ENCODE assay signal across 8 cellular contexts in the genomic region with DNA sequence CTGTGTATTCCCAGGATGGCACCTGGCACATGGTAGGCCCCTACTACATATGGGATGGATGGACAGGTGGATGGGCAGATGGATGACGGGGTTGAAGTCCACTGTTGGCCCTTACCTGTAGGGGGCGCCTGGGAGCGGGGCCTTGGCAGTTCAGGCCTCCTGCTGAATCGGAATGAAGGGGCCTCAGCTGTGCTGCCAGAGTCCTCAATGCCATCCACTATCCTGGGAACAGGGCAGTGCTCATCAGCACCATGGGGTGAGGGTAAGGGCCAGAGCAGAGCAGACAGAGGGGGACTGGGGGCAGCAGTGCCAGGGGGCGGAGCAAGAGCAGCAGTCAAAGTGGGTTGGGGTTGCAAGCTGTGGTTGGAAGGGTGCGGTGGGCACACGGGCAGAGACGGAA. TPM values are rescaled to one million over a fixed set of nuclear protein-coding genes. Genes with fewer than 3 reads are reported as not detected.
DNase-seq lines count a peak whose midpoint lies in the region; ATAC-seq, FAIRE-seq and TF ChIP-seq lines count a peak whose summit lies in the region.

No MANE protein-coding gene starts in this region.

- H3K27ac Mint-ChIP-seq in neural progenitor cell, result peak overlapping the region; percentile 85

- no peaks in the 10 kb centered on the region for H3K36me3 ChIP-seq in GM06990 (ENCODE audit: control insufficient read depth, insufficient read depth, low read length)
- no peaks in the 10 kb centered on the region for H3K36me3 ChIP-seq in Loucy (ENCODE audit: insufficient read depth, low read length)
- H3K36me3 ChIP-seq in adrenal gland (replicated peaks in 1 of 2), result no peaks in the 10 kb centered on the region
- H3K36me3 ChIP-seq in neural progenitor cell, result no peaks in the 10 kb centered on the region

- no peaks in the 10 kb centered on the region for H3K9me2 ChIP-seq in Loucy (replicated peaks; ENCODE audit: low read depth, low read length)

- TF ChIP-seq CTCF in GM06990 (IDR thresholded peaks at IDR 0.05; ENCODE audit: insufficient read depth, low read length, poor library complexity, severe bottlenecking), result peak; percentile 77
- peak; percentile 91 for TF ChIP-seq CTCF in Loucy (conservative IDR thresholded peaks at IDR 0.05; ENCODE audit: low read length)
- TF ChIP-seq CTCF in adrenal gland (IDR thresholded peaks at IDR 0.05), result peak in 4 of 6 experiments; percentile 13 to 37 (median 28)
- TF ChIP-seq CTCF in neural progenitor cell (IDR thresholded peaks at IDR 0.05), result peak; percentile 63
- no peak for TF ChIP-seq CTCF in foreskin fibroblast (IDR thresholded peaks at IDR 0.05; ENCODE audit: low read depth, low read length)

- no peak overlapping the region for H3K4me2 ChIP-seq in Loucy (ENCODE audit: low read depth, low read length, poor library complexity, severe bottlenecking)
- no peak overlapping the region for H3K4me2 ChIP-seq in neural progenitor cell

- H2AFZ ChIP-seq in Loucy (ENCODE audit: low read length) (0 out of 2 replicates have a peak overlapping the region, but pooled peaks have one; percentile 56), neural progenitor cell (replicated peaks) (no peak overlapping the region)

- FAIRE-seq in frontal cortex (lab: Jason Lieb, UNC), result no peak

- ATAC-seq in HG02642 (IDR thresholded peaks at IDR 0.05; ENCODE audit: poor library complexity, unreplicated experiment), result no peak
- no peak for ATAC-seq in GM21576 (IDR thresholded peaks at IDR 0.05; ENCODE audit: unreplicated experiment)

- H3K9ac ChIP-seq in Loucy (ENCODE audit: low read depth, low read length, poor library complexity, severe bottlenecking) (no peak overlapping the region), neural progenitor cell (no peak overlapping the region)

- H3K27me3 ChIP-seq in GM06990 (replicated peaks; ENCODE audit: control insufficient read depth, insufficient read depth, low read length) (no peaks in the 10 kb centered on the region), Loucy (ENCODE audit: insufficient read depth, low read length, poor library complexity, severe bottlenecking) (no peaks in the 10 kb centered on the region), adrenal gland (no peaks in the 10 kb centered on the region), neural progenitor cell (no peaks in the 10 kb centered on the region)

- H3K9me3 Mint-ChIP-seq in neural progenitor cell, result no peaks in the 10 kb centered on the region

- 58 to 65% (median 63%) methylated on average over 8 of the region's 8 CpGs for WGBS in adrenal gland, 4 donors

- no peaks in the 10 kb centered on the region for H3K36me3 Mint-ChIP-seq in neural progenitor cell

- H3K4me3 ChIP-seq in GM06990 (replicated peaks; ENCODE audit: low read depth, low read length) (no peak overlapping the region), Loucy (ENCODE audit: low read length, poor library complexity, severe bottlenecking) (no peak overlapping the region), adrenal gland (no peak overlapping the region), neural progenitor cell (no peak overlapping the region), foreskin fibroblast (ENCODE audit: low read depth in 1 of 2, low read length in 2 of 2) (no peak overlapping the region)

- H3K4me3 Mint-ChIP-seq in neural progenitor cell, result peak overlapping the region; percentile 50

- H3K79me2 ChIP-seq in Loucy (ENCODE audit: insufficient read depth, low read length) (no peaks in the 10 kb centered on the region), neural progenitor cell (ENCODE audit: low read depth) (no peaks in the 10 kb centered on the region)

- peaks cover 17% of the 10 kb centered on the region for H3K27me3 Mint-ChIP-seq in neural progenitor cell (ENCODE audit: insufficient read depth, low read depth)

- H3K4me1 ChIP-seq in Loucy (ENCODE audit: insufficient read depth, low read length, poor library complexity, severe bottlenecking) (no peaks in the 10 kb centered on the region), adrenal gland (replicated peaks in 1 of 2) (no peaks in the 10 kb centered on the region), neural progenitor cell (no peaks in the 10 kb centered on the region)

- H3F3A ChIP-seq in Loucy (ENCODE audit: low read depth) (no peaks in the 10 kb centered on the region), neural progenitor cell (ENCODE audit: low read depth) (no peaks in the 10 kb centered on the region)

- H3K9me3 ChIP-seq in Loucy (ENCODE audit: insufficient read depth, low read depth, low read length), result no peaks in the 10 kb centered on the region
- no peaks in the 10 kb centered on the region for H3K9me3 ChIP-seq in adrenal gland (replicated peaks in 1 of 3)
- H3K9me3 ChIP-seq in neural progenitor cell (ENCODE audit: low read depth), result no peaks in the 10 kb centered on the region

- peaks cover 19% of the 10 kb centered on the region for H3K4me1 Mint-ChIP-seq in neural progenitor cell

- no peak for TF ChIP-seq POLR2A in adrenal gland (IDR thresholded peaks at IDR 0.05)

- H3K27ac ChIP-seq in adrenal gland (no peak overlapping the region), neural progenitor cell (no peak overlapping the region)

- no peaks in the 10 kb centered on the region for H4K20me1 ChIP-seq in Loucy (ENCODE audit: insufficient read depth, low read length, poor library complexity, severe bottlenecking)
- H4K20me1 ChIP-seq in neural progenitor cell (ENCODE audit: low read depth), result no peaks in the 10 kb centered on the region

- DNase-seq in GM06990 (ENCODE audit: extremely low read depth, insufficient read length), result no peak
- no peak for DNase-seq in adrenal gland
- DNase-seq in neural progenitor cell (ENCODE audit: low spot score), result peak; percentile 60
- DNase-seq in frontal cortex (ENCODE audit: low spot score in 2 of 2), result no peak
- no peak for DNase-seq in foreskin fibroblast

- intact Hi-C loops in adrenal gland (cut with DNase I), result no loop called here

RNA-seq across cellular contexts. Expression of gene RAB5C, which starts 8.3 kb away (rescaled TPM):
- total RNA-seq in adrenal gland (100 to 1,000 TPM; 126 to 216 (median 163) TPM), neural progenitor cell (ENCODE audit: low replicate concordance) (33.5 and 48.9 TPM in 2 replicates), frontal cortex (39.1 TPM)
- 100 to 1,000 TPM in 2 of 3 donors, 10 to 100 TPM in 1; 55.8 to 206 (median 115) TPM for polyA plus RNA-seq in adrenal gland

RNA-seq across cellular contexts. Expression of gene KCNH4, which starts 17.8 kb away (rescaled TPM):
- under 1 TPM in 6 of 8 donors, not detected in 2; 0.14 to 0.41 (median 0.19) TPM for total RNA-seq in adrenal gland
- polyA plus RNA-seq in adrenal gland, result 1 to 10 TPM in 1 of 3 donors, under 1 TPM in 2; 0.13 to 1.0 (median 0.26) TPM
- total RNA-seq in neural progenitor cell (ENCODE audit: low replicate concordance), result not detected in 2 replicates
- 0.41 TPM for total RNA-seq in frontal cortex

RNA-seq across cellular contexts. Expression of gene HCRT, which starts 22.1 kb away (rescaled TPM):
- not detected for total RNA-seq in adrenal gland
- not detected for polyA plus RNA-seq in adrenal gland
- total RNA-seq in neural progenitor cell (ENCODE audit: low replicate concordance), result not detected in 2 replicates
- 0.41 TPM for total RNA-seq in frontal cortex

RNA-seq across cellular contexts. Expression of gene GHDC, which starts 31.2 kb away (rescaled TPM):
- total RNA-seq in adrenal gland (100 to 1,000 TPM in 1 of 8 donors, 10 to 100 TPM in 7; 36.4 to 344 (median 73.6) TPM), neural progenitor cell (ENCODE audit: low replicate concordance) (6.8 and 7.7 TPM in 2 replicates), frontal cortex (6.9 TPM)
- 10 to 100 TPM; 10.5 to 33.9 (median 30.4) TPM for polyA plus RNA-seq in adrenal gland

RNA-seq across cellular contexts. Expression of gene HSPB9, which starts 40.5 kb away (rescaled TPM):
- total RNA-seq in adrenal gland (under 1 TPM in 4 of 8 donors, not detected in 4; 0.14 to 0.27 (median 0.17) TPM), neural progenitor cell (ENCODE audit: low replicate concordance) (0.12 and 0.65 TPM in 2 replicates), frontal cortex (under 0.01 TPM)
- polyA plus RNA-seq in adrenal gland, result under 1 TPM in 2 of 3 donors, not detected in 1; 0.20 to 0.72 TPM
